In genomic region chr1:227762231-227762911, GRCh38 we compare ENCODE assay signal across 9 cellular contexts. TPM values are rescaled to one million over a fixed set of nuclear protein-coding genes. Genes with fewer than 3 reads are reported as not detected.
DNase-seq lines count a peak whose midpoint lies in the region; ATAC-seq, FAIRE-seq and TF ChIP-seq lines count a peak whose summit lies in the region.
"Had no signal": no experiment of that assay in that cellular context is flagged by ENCODE, and none has a peak within 500 bp of the region (broad histone marks: within the 10 kb centered on the region; RNA-seq: fewer than 3 reads in every experiment).

No MANE protein-coding gene starts in this region.

- no peaks in the 10 kb centered on the region for H3K9me3 Mint-ChIP-seq in Calu3 (ENCODE audit: low read depth, unreplicated experiment)

- intact Hi-C loops in Calu3 (cut with micrococcal nuclease; ENCODE audit: unreplicated experiment): loop anchor here (1.0 kb wide), 1 partner anchor 184 kb away; no protein-coding TSS in a partner anchor

- peaks cover 61% of the 10 kb centered on the region for H3K4me1 ChIP-seq in effector memory CD4-positive, alpha-beta T cell (ENCODE audit: control insufficient read depth, insufficient read depth, low read length, poor library complexity, severe bottlenecking)

- peak overlapping the region; percentile 33 for H3K27ac ChIP-seq in effector memory CD4-positive, alpha-beta T cell (ENCODE audit: insufficient read depth, low read length, poor library complexity, severe bottlenecking)

- H3K4me3 Mint-ChIP-seq in Calu3 (ENCODE audit: low read depth, unreplicated experiment): no peak overlapping the region

- BruUV-seq in Calu3 (replicated peaks; lab: Mats Ljungman, UMichigan): no TSS peak

- H3K4me1 Mint-ChIP-seq in Calu3 (ENCODE audit: low read depth, unreplicated experiment): peaks cover 11% of the 10 kb centered on the region

- peaks cover 17% of the 10 kb centered on the region for H3K36me3 ChIP-seq in effector memory CD4-positive, alpha-beta T cell (ENCODE audit: control insufficient read depth, insufficient read depth, low read length)

- H3K36me3 Mint-ChIP-seq in Calu3 (ENCODE audit: insufficient read depth, unreplicated experiment): peaks cover 10% of the 10 kb centered on the region

- CTCF ChIA-PET in Calu3 (lab: Charles Lee): interaction anchor here (0.7 to 2.6 kb wide), 5 partner anchors 10 to 191 kb away, joined by 3 to 11 read pairs (median 4); no protein-coding TSS in a partner anchor

- H3K27ac Mint-ChIP-seq in Calu3 (ENCODE audit: unreplicated experiment): no peak overlapping the region

- no peaks in the 10 kb centered on the region for H3K9me3 ChIP-seq in effector memory CD4-positive, alpha-beta T cell (ENCODE audit: control insufficient read depth, low read length)

- no peaks in the 10 kb centered on the region for H3K27me3 Mint-ChIP-seq in Calu3 (ENCODE audit: unreplicated experiment)

- peak overlapping the region; percentile 7 for H3K4me3 ChIP-seq in effector memory CD4-positive, alpha-beta T cell (ENCODE audit: insufficient read depth, low read depth, low read length, poor library complexity, severe bottlenecking)

- no peaks in the 10 kb centered on the region for H3K27me3 ChIP-seq in effector memory CD4-positive, alpha-beta T cell (replicated peaks; ENCODE audit: control insufficient read depth, insufficient read depth, low read length, poor library complexity, severe bottlenecking)

- FAIRE-seq in HTR-8/SVneo (lab: Jason Lieb, UNC): peak; percentile 65
- FAIRE-seq: endometrium had no signal

- DNase-seq in Calu3 (peak; percentile 89), HTR-8/SVneo (ENCODE audit: insufficient read length, low spot score) (peak; percentile 95), NOMO-1 treated with dmso at 0.1 percent for 144 hours (lab: John Stamatoyannopoulos, UW; ENCODE audit: unreplicated experiment) (peak; percentile 21), mesenteric fat pad (ENCODE audit: low spot score) (peak; percentile 95)
- peak; percentile 67 to 71 for DNase-seq in activated CD8-positive, alpha-beta memory T cell treated with anti-CD3 and anti-CD28 coated beads for 4 hours (ENCODE audit: low read depth in 2 of 2)
- DNase-seq in effector memory CD4-positive, alpha-beta T cell: peak; percentile 76 to 79 (median 76)
- peak; percentile 54 to 68 for DNase-seq in stimulated activated CD8-positive, alpha-beta memory T cell treated with anti-CD3 and anti-CD28 coated beads, Interleukin-15, amount 100 ng/mL, for 4 hours (ENCODE audit: low read depth in 2 of 2)

- TF ChIP-seq CTCF in Calu3 (IDR thresholded peaks at IDR 0.05; ENCODE audit: unreplicated experiment): peak; percentile 80

- ATAC-seq in GM21515 (IDR thresholded peaks at IDR 0.05; ENCODE audit: unreplicated experiment): peak; percentile 77

RNA-seq across cellular contexts. Expression of gene SNAP47, which starts 27.1 kb away (rescaled TPM):
- total RNA-seq in Calu3 (2022) (39.4 and 39.9 TPM in 2 replicates), mesenteric fat pad (18.8 TPM)

RNA-seq across cellular contexts. Expression of gene JMJD4, which starts 27.3 kb away (rescaled TPM):
- total RNA-seq in Calu3 (2022) (37.8 and 40.0 TPM in 2 replicates), mesenteric fat pad (18.4 TPM)

RNA-seq across cellular contexts. Expression of gene PRSS38, which starts 53.1 kb away (rescaled TPM):
- total RNA-seq in Calu3 (2022) (not detected in 2 replicates), mesenteric fat pad (not detected)

Comparison
In these comparisons a context has a peak if more than half of its experiments do, and no peak if none do; other contexts are left out.
1. Peak in every context shown above with its lines: DNase-seq, ATAC-seq, H3K4me3 ChIP-seq and H3K27ac ChIP-seq.
2. DNase-seq: peak in every context shown above with its lines; median percentile 95 in HTR-8/SVneo; 95 in mesenteric fat pad; 89 in Calu3; 76 in effector memory CD4-positive, alpha-beta T cell; 69 in activated CD8-positive, alpha-beta memory T cell treated with anti-CD3 and anti-CD28 coated beads for 4 hours; 61 in stimulated activated CD8-positive, alpha-beta memory T cell treated with anti-CD3 and anti-CD28 coated beads, Interleukin-15, amount 100 ng/mL, for 4 hours; 21 in NOMO-1 treated with dmso at 0.1 percent for 144 hours.